8 cellular contexts compared by ENCODE assay signal in the genomic region with DNA sequence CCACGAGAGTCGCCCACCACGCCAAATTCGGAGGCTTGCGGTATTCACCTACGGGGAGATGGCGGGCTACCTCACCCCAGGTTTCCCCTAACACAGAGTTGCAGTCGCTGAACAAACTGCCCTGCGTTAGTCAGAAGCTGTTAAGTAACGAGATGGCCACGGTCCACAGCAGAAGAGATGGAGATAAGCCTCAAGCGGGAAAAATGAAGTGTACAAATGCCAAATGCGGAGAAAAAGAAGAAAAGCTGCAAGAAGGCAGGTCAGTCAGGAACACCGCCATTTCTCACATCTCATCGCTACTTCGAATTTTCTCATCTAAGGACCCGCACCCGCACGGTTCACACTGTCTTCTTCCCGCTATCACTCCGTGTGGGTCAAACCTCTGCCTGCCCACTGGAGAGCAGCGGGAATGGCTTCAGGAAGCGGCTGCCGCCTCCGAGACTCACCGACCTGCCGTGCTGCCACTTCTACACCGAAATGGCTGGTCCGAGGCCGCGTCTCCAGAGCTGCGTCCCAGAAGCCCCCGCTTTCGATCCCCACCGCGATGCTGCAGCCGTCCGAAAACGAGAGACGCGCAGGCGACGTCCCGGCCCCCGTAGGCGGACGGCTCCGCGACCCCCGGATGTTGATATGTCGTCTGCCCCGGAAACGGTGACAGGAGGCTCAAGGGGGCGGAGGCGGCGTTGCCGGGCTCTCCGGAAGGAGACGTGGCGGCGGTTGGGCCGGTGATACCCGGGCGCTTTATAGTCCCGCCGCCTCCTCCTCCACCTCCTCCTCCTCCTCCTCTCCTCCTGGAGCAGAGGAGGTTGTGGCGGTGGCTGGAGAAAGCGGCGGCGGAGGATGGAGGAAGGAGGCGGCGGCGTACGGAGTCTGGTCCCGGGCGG. TPM values are rescaled to one million over a fixed set of nuclear protein-coding genes. Genes with fewer than 3 reads are reported as not detected.
A peak's percentile ranks its signal among the peaks of the same experiment; 100 is the strongest.
DNase-seq lines count a peak whose midpoint lies in the region; ATAC-seq and TF ChIP-seq lines count a peak whose summit lies in the region.

A gene with protein sequence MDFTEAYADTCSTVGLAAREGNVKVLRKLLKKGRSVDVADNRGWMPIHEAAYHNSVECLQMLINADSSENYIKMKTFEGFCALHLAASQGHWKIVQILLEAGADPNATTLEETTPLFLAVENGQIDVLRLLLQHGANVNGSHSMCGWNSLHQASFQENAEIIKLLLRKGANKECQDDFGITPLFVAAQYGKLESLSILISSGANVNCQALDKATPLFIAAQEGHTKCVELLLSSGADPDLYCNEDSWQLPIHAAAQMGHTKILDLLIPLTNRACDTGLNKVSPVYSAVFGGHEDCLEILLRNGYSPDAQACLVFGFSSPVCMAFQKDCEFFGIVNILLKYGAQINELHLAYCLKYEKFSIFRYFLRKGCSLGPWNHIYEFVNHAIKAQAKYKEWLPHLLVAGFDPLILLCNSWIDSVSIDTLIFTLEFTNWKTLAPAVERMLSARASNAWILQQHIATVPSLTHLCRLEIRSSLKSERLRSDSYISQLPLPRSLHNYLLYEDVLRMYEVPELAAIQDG (minus strand): TSS at position 583 of the 884 bp plus-strand sequence. CDS start 21,381 bp downstream, outside the sequence.
A gene with protein sequence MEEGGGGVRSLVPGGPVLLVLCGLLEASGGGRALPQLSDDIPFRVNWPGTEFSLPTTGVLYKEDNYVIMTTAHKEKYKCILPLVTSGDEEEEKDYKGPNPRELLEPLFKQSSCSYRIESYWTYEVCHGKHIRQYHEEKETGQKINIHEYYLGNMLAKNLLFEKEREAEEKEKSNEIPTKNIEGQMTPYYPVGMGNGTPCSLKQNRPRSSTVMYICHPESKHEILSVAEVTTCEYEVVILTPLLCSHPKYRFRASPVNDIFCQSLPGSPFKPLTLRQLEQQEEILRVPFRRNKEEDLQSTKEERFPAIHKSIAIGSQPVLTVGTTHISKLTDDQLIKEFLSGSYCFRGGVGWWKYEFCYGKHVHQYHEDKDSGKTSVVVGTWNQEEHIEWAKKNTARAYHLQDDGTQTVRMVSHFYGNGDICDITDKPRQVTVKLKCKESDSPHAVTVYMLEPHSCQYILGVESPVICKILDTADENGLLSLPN (plus strand): TSS at position 674 of the 884 bp plus-strand sequence. CDS start 167 bp downstream, at position 841.

- no peaks in the 10 kb centered on the region for H4K20me1 ChIP-seq in OCI-LY3 (ENCODE audit: insufficient read depth, low read length)

- no peak for TF ChIP-seq CTCF in OCI-LY3 (IDR thresholded peaks at IDR 0.05; ENCODE audit: low read depth, low read length)

- H3K27me3 ChIP-seq in HUES64 (ENCODE audit: insufficient read depth, low read length) (no peaks in the 10 kb centered on the region), OCI-LY3 (ENCODE audit: low read depth, low read length) (no peaks in the 10 kb centered on the region)

- H3K4me3 ChIP-seq in HUES64 (ENCODE audit: low read length) (peak within 1 kb of the TSS; percentile 75), OCI-LY3 (ENCODE audit: low read length) (peak within 1 kb of the TSS; percentile 98)

- H3K4me1 ChIP-seq in HUES64 (ENCODE audit: insufficient read depth, low read length), result peaks cover 31% of the 10 kb centered on the region
- peaks cover 19% of the 10 kb centered on the region for H3K4me1 ChIP-seq in OCI-LY3 (ENCODE audit: low read length)

- H3K9ac ChIP-seq in HUES64 (ENCODE audit: low read depth, low read length), result peak within 1 kb of the TSS; percentile 94
- peak within 1 kb of the TSS; percentile 92 for H3K9ac ChIP-seq in OCI-LY3 (ENCODE audit: low read length)

- ATAC-seq in GM21515 (IDR thresholded peaks at IDR 0.05; ENCODE audit: unreplicated experiment), result peak; percentile 97

- H3K79me2 ChIP-seq in OCI-LY3 (ENCODE audit: low read length), result peaks cover 98% of the 10 kb centered on the region

- peaks cover 8% of the 10 kb centered on the region; the same call in 1 of the 2 replicates for H3K36me3 ChIP-seq in HUES64 (ENCODE audit: insufficient read depth, low read length)
- peaks cover 6% of the 10 kb centered on the region for H3K36me3 ChIP-seq in OCI-LY3 (replicated peaks; ENCODE audit: low read depth, low read length)

- DNase-seq in D341Med (ENCODE audit: low spot score) (peak; percentile 93), activated T-cell treated with anti-CD3 and anti-CD28 coated beads for 1 hour (ENCODE audit: low read depth) (peak; percentile 77), epidermal melanocyte (ENCODE audit: insufficient read length, low spot score) (peak; percentile 50), middle frontal gyrus (ENCODE audit: extremely low spot score, low spot score) (peak; percentile 86)
- peak; percentile 85 to 88 for DNase-seq in stimulated activated CD8-positive, alpha-beta memory T cell treated with anti-CD3 and anti-CD28 coated beads, Interleukin-2, amount 100 ng/mL, for 48 hours (ENCODE audit: low read depth in 2 of 2)

- H2AFZ ChIP-seq in OCI-LY3 (ENCODE audit: low read depth, low read length), result peak within 1 kb of the TSS; percentile 68

- H3K4me2 ChIP-seq in OCI-LY3 (ENCODE audit: low read length), result peak within 1 kb of the TSS; percentile 87

- under 1% methylated on average over 72 of the region's 76 CpGs for WGBS in HUES64

- H3K9me3 ChIP-seq in HUES64 (ENCODE audit: insufficient read depth, low read depth, low read length) (no peaks in the 10 kb centered on the region), OCI-LY3 (ENCODE audit: insufficient read depth, low read length) (no peaks in the 10 kb centered on the region)

- H3K27ac ChIP-seq in HUES64 (ENCODE audit: low read depth, low read length) (peak within 1 kb of the TSS; percentile 91), OCI-LY3 (ENCODE audit: low read length) (peak within 1 kb of the TSS; percentile 71)

RNA-seq across cellular contexts. Expression of the first gene that starts in this region (rescaled TPM):
- polyA plus RNA-seq in HUES64 (2013, experiment 1 of 2), result 17.1 TPM
- polyA plus RNA-seq in HUES64 (2013, experiment 2 of 2), result 18.6 TPM

RNA-seq across cellular contexts. Expression of the second gene that starts in this region (rescaled TPM):
- polyA plus RNA-seq in HUES64 (2013, experiment 1 of 2), result 22.0 TPM
- polyA plus RNA-seq in HUES64 (2013, experiment 2 of 2), result 26.8 TPM

Comparison
In these comparisons a context has a peak if more than half of its experiments do, and no peak if none do; other contexts are left out.
1. Peak in every context shown above with its lines: DNase-seq, ATAC-seq, H3K4me3 ChIP-seq and H3K27ac ChIP-seq.